ENCODE assay signal across 14 cellular contexts in genomic region chr12:59036973-59037807, GRCh38.
A peak's percentile ranks its signal among the peaks of the same experiment; 100 is the strongest.
DNase-seq lines count a peak whose midpoint lies in the region; ATAC-seq and TF ChIP-seq lines count a peak whose summit lies in the region.
"Had no signal": no experiment of that assay in that cellular context is flagged by ENCODE, and none has a peak within 500 bp of the region (broad histone marks: within the 10 kb centered on the region; RNA-seq: fewer than 3 reads in every experiment).

No MANE protein-coding gene starts in this region.

- H3K4me1 ChIP-seq in GM23248 (ENCODE audit: insufficient read depth): peaks cover 48% of the 10 kb centered on the region
- H3K4me1 ChIP-seq in skeletal muscle tissue (ENCODE audit: control insufficient read depth in 3 of 3, insufficient read depth in 3 of 3, low read length in 3 of 3): no peaks in the 10 kb centered on the region
- H3K4me1 ChIP-seq: right atrium auricular region had no signal

- H3K79me2 ChIP-seq in GM23248 (ENCODE audit: insufficient read depth): no peaks in the 10 kb centered on the region

- TF ChIP-seq CTCF in VCaP (conservative IDR thresholded peaks at IDR 0.05) (no peak), fibroblast of the aortic adventitia (IDR thresholded peaks at IDR 0.05; ENCODE audit: insufficient read depth, low read length) (no peak), WERI-Rb-1 (IDR thresholded peaks at IDR 0.05; ENCODE audit: low read depth, low read length) (no peak)

- peak overlapping the region; percentile 10 for H3K4me2 ChIP-seq in GM23248 (ENCODE audit: unreplicated experiment)

- no peaks in the 10 kb centered on the region for H3K36me3 ChIP-seq in GM23248 (ENCODE audit: low read depth)
- H3K36me3 ChIP-seq in skeletal muscle tissue (ENCODE audit: control insufficient read depth in 3 of 3, insufficient read depth in 3 of 3, low read length in 3 of 3): no peaks in the 10 kb centered on the region
- H3K36me3 ChIP-seq in WERI-Rb-1: no peaks in the 10 kb centered on the region
- H3K36me3 ChIP-seq: right atrium auricular region had no signal

- ATAC-seq in left ventricle myocardium superior: no peak
- ATAC-seq: effector memory CD8-positive, alpha-beta T cell had no signal

- H4K20me1 ChIP-seq in GM23248 (ENCODE audit: insufficient read depth): no peaks in the 10 kb centered on the region

- H3K27me3 ChIP-seq in GM23248 (replicated peaks; ENCODE audit: insufficient read depth) (no peaks in the 10 kb centered on the region), skeletal muscle tissue (ENCODE audit: control insufficient read depth in 3 of 3, insufficient read depth in 3 of 3, low read length in 3 of 3) (no peaks in the 10 kb centered on the region), WERI-Rb-1 (ENCODE audit: insufficient read depth, low read depth, severe bottlenecking) (no peaks in the 10 kb centered on the region)
- H3K27me3 ChIP-seq: right atrium auricular region had no signal

- peak overlapping the region; percentile 54 for H2AFZ ChIP-seq in GM23248

- intact Hi-C loops in left ventricle myocardium superior (cut with micrococcal nuclease): no loop called here

- in situ Hi-C loops in GM23248 (cut with MboI): no loop called here

- H3K9ac ChIP-seq in GM23248 (no peak overlapping the region), skeletal muscle tissue (ENCODE audit: low read depth in 1 of 3, low read length in 3 of 3) (no peak overlapping the region)

- DNase-seq in GM23248 (no peak), fibroblast of the aortic adventitia (ENCODE audit: low read depth) (peak; percentile 20), iPS-NIHi11 (ENCODE audit: low spot score) (no peak), left ventricle myocardium superior (no peak), WERI-Rb-1 (no peak), NCI-H2107 (lab: John Stamatoyannopoulos, UW) (no peak)
- DNase-seq: amygdala; effector memory CD8-positive, alpha-beta T cell; GF-D8; NCI-H2029 had no signal

- WGBS in GM23248 (ENCODE audit: low coverage in 1 of 2, low lambda C conversion rate in 2 of 2, missing lambda C conversion rate in 2 of 2), 2 experiments: 46 to 47% methylated on average over 5 of the region's 5 CpGs

- H3F3A ChIP-seq in GM23248 (ENCODE audit: insufficient read depth): peaks cover 34% of the 10 kb centered on the region

- H3K27ac ChIP-seq in GM23248 (no peak overlapping the region), VCaP (peak overlapping the region; percentile 44), skeletal muscle tissue (ENCODE audit: low read depth, low read length) (peak overlapping the region; percentile 21), WERI-Rb-1 (no peak overlapping the region)
- H3K27ac ChIP-seq: C4-2B, right atrium auricular region had no signal

- no peaks in the 10 kb centered on the region for H3K9me3 ChIP-seq in GM23248 (ENCODE audit: low read depth)
- no peaks in the 10 kb centered on the region for H3K9me3 ChIP-seq in skeletal muscle tissue (ENCODE audit: control insufficient read depth in 3 of 3, low read length in 3 of 3)
- no peaks in the 10 kb centered on the region for H3K9me3 ChIP-seq in WERI-Rb-1 (ENCODE audit: severe bottlenecking)
- H3K9me3 ChIP-seq: right atrium auricular region had no signal

- H3K4me3 ChIP-seq in GM23248 (no peak overlapping the region), fibroblast of the aortic adventitia (ENCODE audit: low read depth, low read length) (no peak overlapping the region), skeletal muscle tissue (ENCODE audit: low read length in 3 of 3) (no peak overlapping the region), WERI-Rb-1 (ENCODE audit: low read depth, low read length) (no peak overlapping the region)
- H3K4me3 ChIP-seq: right atrium auricular region had no signal

- no peaks in the 10 kb centered on the region for H3K9me2 ChIP-seq in GM23248 (ENCODE audit: insufficient read depth)

Comparison
In these comparisons a context has a peak if more than half of its experiments do, and no peak if none do; other contexts are left out.
1. H3K27ac ChIP-seq: peak in VCaP (single experiment) and skeletal muscle tissue (single experiment); none in GM23248 (single experiment) and WERI-Rb-1 (single experiment).